In genomic region chr20:37526839-37527637, GRCh38 we compare ENCODE assay signal across 8 cellular contexts. TPM values are rescaled to one million over a fixed set of nuclear protein-coding genes. Genes with fewer than 3 reads are reported as not detected.
DNase-seq lines count a peak whose midpoint lies in the region; ATAC-seq and TF ChIP-seq lines count a peak whose summit lies in the region.

No MANE protein-coding gene starts in this region.

- H3K79me2 ChIP-seq in ACC112 (ENCODE audit: control insufficient read depth, insufficient read depth, low read length, unreplicated experiment), result peaks cover 55% of the 10 kb centered on the region

- H3K4me1 Mint-ChIP-seq in T-helper 17 cell, result peaks cover 52% of the 10 kb centered on the region

- TF ChIP-seq CTCF in neutrophil (IDR thresholded peaks at IDR 0.05), result no peak

- no peaks in the 10 kb centered on the region for H3K36me3 Mint-ChIP-seq in T-helper 17 cell (ENCODE audit: low read depth)

- ATAC-seq in GM21447 (IDR thresholded peaks at IDR 0.05; ENCODE audit: unreplicated experiment) (peak; percentile 5), T-helper 17 cell (no peak), HG03469 (IDR thresholded peaks at IDR 0.05; ENCODE audit: unreplicated experiment) (no peak), HG02870 (IDR thresholded peaks at IDR 0.05; ENCODE audit: unreplicated experiment) (no peak)

- H3K4me3 Mint-ChIP-seq in T-helper 17 cell, result peak overlapping the region; percentile 96

- H3K9me3 ChIP-seq in T-helper 17 cell (ENCODE audit: control insufficient read depth, low read length, poor library complexity, severe bottlenecking) (no peaks in the 10 kb centered on the region), neutrophil (no peaks in the 10 kb centered on the region)

- peak overlapping the region; percentile 81 for H2AFZ ChIP-seq in ACC112 (ENCODE audit: low read length, unreplicated experiment)

- peaks cover 14% of the 10 kb centered on the region for H3K4me1 ChIP-seq in ACC112 (ENCODE audit: control insufficient read depth, insufficient read depth, low read length, unreplicated experiment)
- H3K4me1 ChIP-seq in neutrophil (ENCODE audit: control insufficient read depth in 1 of 2, insufficient read depth in 1 of 2, low read depth in 1 of 2, low read length in 1 of 2), result peaks cover 26% of the 10 kb centered on the region in 2 experiments

- H3K27ac ChIP-seq in ACC112 (ENCODE audit: low read depth, low read length), result peak overlapping the region; percentile 84
- peak overlapping the region; percentile 90 for H3K27ac ChIP-seq in neutrophil

- H3K36me3 ChIP-seq in ACC112 (ENCODE audit: insufficient read depth, low read length) (no peaks in the 10 kb centered on the region), neutrophil (no peaks in the 10 kb centered on the region)

- H3K27me3 Mint-ChIP-seq in T-helper 17 cell, result peaks cover 6% of the 10 kb centered on the region

- no peaks in the 10 kb centered on the region for H3K27me3 ChIP-seq in ACC112 (ENCODE audit: insufficient read depth, low read length)
- peaks cover 14% of the 10 kb centered on the region for H3K27me3 ChIP-seq in neutrophil

- peak overlapping the region; percentile 99 for H3K27ac Mint-ChIP-seq in T-helper 17 cell

- no peak for DNase-seq in T-helper 17 cell
- DNase-seq in fibroblast of peridontal ligament (ENCODE audit: extremely low read depth), result peak; percentile 25
- no peak for DNase-seq in cerebellum (ENCODE audit: low spot score)

- H3K4me3 ChIP-seq in ACC112 (ENCODE audit: low read depth, low read length), result peak overlapping the region; percentile 80
- H3K4me3 ChIP-seq in neutrophil (ENCODE audit: low read depth in 1 of 2, low read length in 1 of 2), result peak overlapping the region; percentile 91 to 98

RNA-seq across cellular contexts. Expression of gene BLCAP, which starts 0.6 kb away (rescaled TPM):
- total RNA-seq in T-helper 17 cell, result 10 to 100 TPM; 56.9 to 65.0 TPM
- total RNA-seq in cerebellum, result 107 TPM

RNA-seq across cellular contexts. Expression of gene NNAT, which starts 6.0 kb away (rescaled TPM):
- not detected for total RNA-seq in T-helper 17 cell
- 629 TPM for total RNA-seq in cerebellum

Comparison
In these comparisons a context has a peak if more than half of its experiments do, and no peak if none do; other contexts are left out.
1. RNA of gene NNAT, which starts 6.0 kb away (total RNA-seq): 629 TPM in cerebellum (single experiment); not detected in T-helper 17 cell; every median in the first group is over 100 times any median in the second.